In genomic region chr5:116521173-116521872, GRCh38 we compare ENCODE assay signal across 15 cellular contexts. TPM values are rescaled to one million over a fixed set of nuclear protein-coding genes. Genes with fewer than 3 reads are reported as not detected.
DNase-seq lines count a peak whose midpoint lies in the region; ATAC-seq and TF ChIP-seq lines count a peak whose summit lies in the region.
"Had no signal": no experiment of that assay in that cellular context is flagged by ENCODE, and none has a peak within 500 bp of the region (broad histone marks: within the 10 kb centered on the region; RNA-seq: fewer than 3 reads in every experiment).

No MANE protein-coding gene starts in this region.

- ATAC-seq in GM18907 (IDR thresholded peaks at IDR 0.05; ENCODE audit: unreplicated experiment) (peak; percentile 79), HG02763 (IDR thresholded peaks at IDR 0.05; ENCODE audit: unreplicated experiment) (peak; percentile 66), psoas muscle (peak; percentile 36 to 78 (median 61))
- ATAC-seq: activated T-cell treated with anti-CD3 and anti-CD28 coated beads, Interleukin-2, amount 50 U/mL, for 4 hours had no signal

- no peaks in the 10 kb centered on the region for H3K27me3 ChIP-seq in psoas muscle (ENCODE audit: insufficient read depth in 3 of 3, low read length in 2 of 3)
- H3K27me3 ChIP-seq: tibial artery had no signal

- no peaks in the 10 kb centered on the region for H3K9me3 Mint-ChIP-seq in brain
- H3K9me3 Mint-ChIP-seq: activated T-cell treated with anti-CD3 and anti-CD28 coated beads, Interleukin-2, amount 50 U/mL, for 4 hours; central memory CD8-positive, alpha-beta T cell had no signal

- TF ChIP-seq CTCF in brain (conservative IDR thresholded peaks at IDR 0.05), result no peak
- no peak for TF ChIP-seq CTCF in psoas muscle (IDR thresholded peaks at IDR 0.05)

- WGBS in psoas muscle, 3 donors, result 52 to 61% (median 54%) methylated on average over 5 of the region's 5 CpGs

- intact Hi-C loops in psoas muscle (cut with DNase I), result no loop called here
- intact Hi-C loops in posterior cingulate gyrus (cut with DNase I), result no loop called here

- H3K9me3 ChIP-seq in psoas muscle, result no peaks in the 10 kb centered on the region
- H3K9me3 ChIP-seq: tibial artery had no signal

- H3K27ac Mint-ChIP-seq in brain, result peak overlapping the region in 4 of 5 experiments; percentile 5 to 82 (median 42)

- H3K4me3 ChIP-seq in psoas muscle, result no peak overlapping the region
- H3K4me3 ChIP-seq: lung, tibial artery had no signal

- no peak overlapping the region for H3K27ac ChIP-seq in psoas muscle
- H3K27ac ChIP-seq: tibial artery, VCaP had no signal

- H3K4me3 Mint-ChIP-seq in brain, result peak overlapping the region in 2 of 5 experiments; percentile 55 to 58
- H3K4me3 Mint-ChIP-seq: activated T-cell treated with anti-CD3 and anti-CD28 coated beads, Interleukin-2, amount 50 U/mL, for 4 hours; central memory CD8-positive, alpha-beta T cell had no signal

- peak; percentile 17 to 52 for DNase-seq in psoas muscle
- no peak for DNase-seq in NAMALWA (ENCODE audit: low spot score)
- DNase-seq in DMS114 treated with DMSO at 0.1 percent for 48 hours (lab: John Stamatoyannopoulos, UW; ENCODE audit: unreplicated experiment), result no peak
- DNase-seq in nucleus accumbens (lab: John Stamatoyannopoulos, UW), result no peak
- DNase-seq in posterior cingulate gyrus, result no peak
- DNase-seq: activated T-cell treated with anti-CD3 and anti-CD28 coated beads, Interleukin-2, amount 50 U/mL, for 4 hours; KBM-7; RPMI8226 had no signal

- peaks cover 3% of the 10 kb centered on the region for H3K4me1 ChIP-seq in psoas muscle
- H3K4me1 ChIP-seq: tibial artery had no signal

- peaks cover 100% of the 10 kb centered on the region for H3K4me1 Mint-ChIP-seq in brain
- H3K4me1 Mint-ChIP-seq: central memory CD8-positive, alpha-beta T cell had no signal

- H3K27me3 Mint-ChIP-seq in brain, result peaks cover 4% of the 10 kb centered on the region

- peaks cover 4% of the 10 kb centered on the region for H3K36me3 Mint-ChIP-seq in brain

- H3K36me3 ChIP-seq in psoas muscle (ENCODE audit: insufficient read depth in 1 of 2, low read depth in 1 of 2), result no peaks in the 10 kb centered on the region
- H3K36me3 ChIP-seq: tibial artery had no signal

RNA-seq across cellular contexts. Expression of gene SEMA6A, which starts 53.3 kb away (rescaled TPM):
- polyA plus RNA-seq in brain (ENCODE audit: insufficient read depth, low read depth, low replicate concordance), result 34.2 TPM
- total RNA-seq in psoas muscle, result 1 to 10 TPM; 3.1 to 7.6 (median 4.3) TPM
- 1 to 10 TPM; 1.1 to 1.5 (median 1.5) TPM for polyA plus RNA-seq in psoas muscle

Comparison
In these comparisons a context has a peak if more than half of its experiments do, and no peak if none do; other contexts are left out.
1. DNase-seq: peak in psoas muscle (2 of 2); none in NAMALWA (single experiment), DMS114 treated with DMSO at 0.1 percent for 48 hours (single experiment), nucleus accumbens (0 of 56) and posterior cingulate gyrus (0 of 10).
2. RNA of gene SEMA6A, which starts 53.3 kb away (polyA plus RNA-seq): 34.2 TPM in brain (single experiment); 1.1 to 1.5 TPM in psoas muscle; every median in the first group is over 10 times any median in the second.
3. Peak in every context shown above with its lines, with median percentiles within 50 percentile points of each other: ATAC-seq.